Comparison of ENCODE assay signal across 21 cellular contexts in genomic region chr12:6306599-6307220, GRCh38. TPM values are rescaled to one million over a fixed set of nuclear protein-coding genes. Genes with fewer than 3 reads are reported as not detected.
DNase-seq lines count a peak whose midpoint lies in the region; ATAC-seq and TF ChIP-seq lines count a peak whose summit lies in the region.
"Had no signal": no experiment of that assay in that cellular context is flagged by ENCODE, and none has a peak within 500 bp of the region (broad histone marks: within the 10 kb centered on the region; RNA-seq: fewer than 3 reads in every experiment).

No MANE protein-coding gene starts in this region.

- no peak overlapping the region for H3K27ac Mint-ChIP-seq in effector memory CD8-positive, alpha-beta T cell
- H3K27ac Mint-ChIP-seq: H9 had no signal

- H3K9me3 ChIP-seq in BE2C = no peaks in the 10 kb centered on the region

- no peaks in the 10 kb centered on the region for H3K4me1 ChIP-seq in BE2C

- no peak for TF ChIP-seq CTCF in BE2C (IDR thresholded peaks at IDR 0.05; ENCODE audit: low read depth, low read length)

- no peaks in the 10 kb centered on the region for H3K9me3 Mint-ChIP-seq in effector memory CD8-positive, alpha-beta T cell
- H3K9me3 Mint-ChIP-seq: H9 had no signal

- intact Hi-C loops in posterior vena cava (cut with DNase I) = no loop called here

- no peak overlapping the region for H3K4me3 Mint-ChIP-seq in effector memory CD8-positive, alpha-beta T cell
- H3K4me3 Mint-ChIP-seq: H9 had no signal

- peaks cover 7 to 39% of the 10 kb centered on the region in 2 donors for H3K27me3 Mint-ChIP-seq in effector memory CD8-positive, alpha-beta T cell

- no peaks in the 10 kb centered on the region for H3K27me3 ChIP-seq in BE2C

- in situ Hi-C loops in SK-MEL-5 (cut with HindIII; ENCODE audit: low pct_unique_long_range_greater_than_20kb, low sequenced_read_pairs) = no loop called here

- peak; percentile 21 for ATAC-seq in esophagus mucosa
- no peak for ATAC-seq in effector memory CD8-positive, alpha-beta T cell (replicated peaks)
- ATAC-seq in GM21447 (IDR thresholded peaks at IDR 0.05; ENCODE audit: unreplicated experiment) = no peak

- H3K36me3 ChIP-seq in BE2C = no peaks in the 10 kb centered on the region

- H3K36me3 Mint-ChIP-seq in effector memory CD8-positive, alpha-beta T cell (ENCODE audit: insufficient read depth) = no peaks in the 10 kb centered on the region

- H3K4me1 Mint-ChIP-seq in effector memory CD8-positive, alpha-beta T cell (ENCODE audit: low read depth in 2 of 2) = no peaks in the 10 kb centered on the region

- DNase-seq in 8988T (peak; percentile 2), SK-MEL-5 (ENCODE audit: low read depth, low spot score) (peak; percentile 30), posterior vena cava (ENCODE audit: low spot score) (peak; percentile 76), BE2C (no peak)
- DNase-seq in effector memory CD8-positive, alpha-beta T cell = no peak
- no peak for DNase-seq in stimulated activated CD4-positive, alpha-beta T cell treated with anti-CD3 and anti-CD28 coated beads, Interleukin-4, amount 100 ng/mL, for 1 hour
- DNase-seq: DMS79 treated with DMSO at 0.1 percent for 48 hours, H9, Karpas-422, NCI-H1048, NCI-H1436, NCI-H1930, NCI-H226, NCI-H524, NCI-H82, RPMI8226, SHP77 treated with DMSO at 0.1 percent for 48 hours had no signal

- no peak overlapping the region for H3K4me3 ChIP-seq in BE2C (ENCODE audit: low read depth, low read length)

RNA-seq across cellular contexts. Expression of gene PLEKHG6, which starts 3.8 kb away (rescaled TPM):
- total RNA-seq in SK-MEL-5 (2014; rRNA removed; shearing (Covaris generic)) = not detected in 2 replicates
- 0.17 TPM in 1 of 2 replicates, not detected in the other for polyA plus RNA-seq in SK-MEL-5 (2015; cell fraction: cytosol; rRNA removed)
- not detected in 2 replicates for polyA plus RNA-seq in SK-MEL-5 (2015; cell fraction: nucleus; rRNA removed)
- total RNA-seq in esophagus mucosa = 21.1 TPM
- under 1 TPM in 1 of 2 donors, not detected in 1; 0.51 TPM for total RNA-seq in posterior vena cava
- 0.23 TPM for polyA plus RNA-seq in BE2C (2012; ENCODE audit: insufficient read depth, insufficient read length, low read depth)
- total RNA-seq: A673, MCF 10A had no signal

RNA-seq across cellular contexts. Expression of gene TNFRSF1A, which starts 35.2 kb away (rescaled TPM):
- total RNA-seq in SK-MEL-5 (2014; rRNA removed; shearing (Covaris generic)) = 82.4 and 98.0 TPM in 2 replicates
- 164 and 178 TPM in 2 replicates for polyA plus RNA-seq in SK-MEL-5 (2015; cell fraction: cytosol; rRNA removed)
- polyA plus RNA-seq in SK-MEL-5 (2015; cell fraction: nucleus; rRNA removed) = 45.9 and 50.5 TPM in 2 replicates
- total RNA-seq in esophagus mucosa = 99.3 TPM
- total RNA-seq in posterior vena cava = 100 to 1,000 TPM; 190 to 194 TPM
- 15.8 TPM for polyA plus RNA-seq in BE2C (2012; ENCODE audit: insufficient read depth, insufficient read length, low read depth)

Comparison
In these comparisons a context has a peak if more than half of its experiments do, and no peak if none do; other contexts are left out.
1. DNase-seq: peak in 8988T (single experiment), SK-MEL-5 (single experiment) and posterior vena cava (single experiment); none in effector memory CD8-positive, alpha-beta T cell (0 of 3), BE2C (single experiment) and stimulated activated CD4-positive, alpha-beta T cell treated with anti-CD3 and anti-CD28 coated beads, Interleukin-4, amount 100 ng/mL, for 1 hour (single experiment).
2. RNA of gene PLEKHG6, which starts 3.8 kb away (total RNA-seq): 21.1 TPM in esophagus mucosa (single experiment); 0.51 TPM in posterior vena cava and not detected in SK-MEL-5; every median in the first group is over 10 times any median in the second.